Comparison of ENCODE assay signal across 11 cellular contexts in the genomic region with DNA sequence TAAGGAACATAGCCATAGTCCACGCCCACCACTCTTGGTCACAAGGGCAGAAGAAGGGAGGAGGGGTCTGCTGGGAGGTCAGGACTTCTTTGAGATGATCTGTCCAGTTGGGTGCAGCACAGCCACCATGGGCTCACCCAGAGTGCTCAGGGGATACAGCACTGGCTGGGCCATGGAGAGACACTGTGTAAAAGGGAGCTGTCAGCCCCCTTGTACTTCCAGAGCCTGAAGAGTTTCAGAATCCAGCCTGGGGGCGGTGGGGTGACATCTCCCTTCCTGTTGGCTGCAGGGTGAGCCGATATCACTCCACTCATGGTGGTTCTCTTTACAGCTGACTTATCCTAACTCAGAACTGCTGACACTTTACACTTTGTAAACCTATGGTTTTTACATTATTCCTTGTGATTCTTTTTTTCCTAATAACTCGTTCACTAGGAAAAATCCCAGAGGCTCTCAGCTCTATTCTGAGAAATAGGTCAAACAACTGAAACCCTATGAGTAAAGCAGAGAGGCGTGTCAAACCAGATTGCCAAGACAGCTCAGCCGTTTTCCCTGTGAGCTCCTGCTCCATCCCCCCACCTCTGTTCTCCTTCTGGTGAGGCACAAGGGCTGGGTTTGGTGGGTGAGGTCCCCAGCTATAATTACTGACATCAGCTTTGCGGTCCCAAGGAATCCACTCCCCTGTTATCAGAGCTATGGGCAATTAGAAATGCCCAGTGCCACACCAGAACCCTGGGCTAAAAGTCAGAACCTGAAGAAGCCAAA. TPM values are rescaled to one million over a fixed set of nuclear protein-coding genes. Genes with fewer than 3 reads are reported as not detected.
DNase-seq lines count a peak whose midpoint lies in the region; ATAC-seq, FAIRE-seq and TF ChIP-seq lines count a peak whose summit lies in the region.
"Had no signal": no experiment of that assay in that cellular context is flagged by ENCODE, and none has a peak within 500 bp of the region (broad histone marks: within the 10 kb centered on the region; RNA-seq: fewer than 3 reads in every experiment).

No MANE protein-coding gene starts in this region.

- H3K36me3 ChIP-seq in SK-N-SH (replicated peaks in 1 of 2; ENCODE audit: control insufficient read depth in 1 of 2, insufficient read depth in 2 of 2, low read length in 1 of 2) (peaks cover 5 to 28% of the 10 kb centered on the region in 2 experiments), colonic mucosa (peaks cover 10% of the 10 kb centered on the region)

- DNase-seq in SK-N-SH (peak; percentile 54), colonic mucosa (peak; percentile 46), lower leg skin (ENCODE audit: low spot score in 2 of 2) (peak; percentile 75 to 90), urothelium cell line (ENCODE audit: low spot score) (peak; percentile 60), DMS53 (lab: John Stamatoyannopoulos, UW) (no peak), posterior vena cava (ENCODE audit: low spot score) (no peak)
- DNase-seq in activated CD8-positive, alpha-beta memory T cell treated with anti-CD3 and anti-CD28 coated beads, Interleukin-2, amount 50 U/mL, for 4 hours, result no peak
- DNase-seq: activated CD4-positive, alpha-beta T cell treated with anti-CD3 and anti-CD28 coated beads for 4 hours; NCI-H1048 had no signal

- CTCF ChIA-PET in SK-N-SH (lab: Yijun Ruan, JAX), result interaction anchor here (1.0 to 2.7 kb wide), 6 partner anchors 12 to 290 kb away, joined by 3 to 11 read pairs (median 4); a partner anchor contains a TSS

- no peak for ATAC-seq in SK-N-SH treated with all-trans-retinoic acid at 6 μM for 48 hours

- no peak overlapping the region for H3K4me3 ChIP-seq in SK-N-SH (ENCODE audit: low read depth in 2 of 2, low read length in 1 of 2)
- no peak overlapping the region for H3K4me3 ChIP-seq in colonic mucosa
- no peak overlapping the region for H3K4me3 ChIP-seq in lower leg skin (ENCODE audit: low read depth, poor library complexity, severe bottlenecking)

- intact Hi-C loops in colonic mucosa (cut with DNase I) (no loop called here), lower leg skin (cut with DNase I; ENCODE audit: low total_unique reads) (no loop called here), posterior vena cava (cut with DNase I) (loop anchor here in 1 of 2 donors (10.0 kb wide), 1 partner anchor 228 kb away; no protein-coding TSS in a partner anchor)

- no peak for FAIRE-seq in urothelium cell line (lab: Jason Lieb, UNC)

- H3K79me2 ChIP-seq in SK-N-SH (ENCODE audit: insufficient read depth), result peaks cover 15% of the 10 kb centered on the region

- H3K9ac ChIP-seq in SK-N-SH (no peak overlapping the region), colonic mucosa (ENCODE audit: low read depth in 2 of 2, low read length in 2 of 2) (no peak overlapping the region)

- H3K27ac ChIP-seq in SK-N-SH (ENCODE audit: low read depth in 2 of 2, low read length in 1 of 2), result peak overlapping the region in 1 of 2 experiments; percentile 17; a peak in 1 of 4 replicates
- H3K27ac ChIP-seq in colonic mucosa, result peak overlapping the region; percentile 4
- H3K27ac ChIP-seq: C4-2B had no signal

- TF ChIP-seq RAD21 in SK-N-SH (IDR thresholded peaks at IDR 0.05; ENCODE audit: low read length), result no peak

- no peaks in the 10 kb centered on the region for H3K9me2 ChIP-seq in SK-N-SH

- H3K9me3 ChIP-seq in SK-N-SH (no peaks in the 10 kb centered on the region), colonic mucosa (no peaks in the 10 kb centered on the region)

- no peak for TF ChIP-seq POLR2A in lower leg skin (IDR thresholded peaks at IDR 0.05)

- 56% methylated on average over 7 of the region's 7 CpGs for WGBS in SK-N-SH (ENCODE audit: low lambda C conversion rate)
- WGBS in lower leg skin, 2 donors, result 14 to 19% methylated on average over 7 of the region's 7 CpGs

- TF ChIP-seq EP300 in SK-N-SH (IDR thresholded peaks at IDR 0.05; ENCODE audit: borderline replicate concordance in 1 of 2, low read depth in 1 of 2, low read length in 1 of 2), result no peak

- H3K4me1 ChIP-seq in SK-N-SH (ENCODE audit: control insufficient read depth in 1 of 2, insufficient read depth in 2 of 2, low read depth in 1 of 2, low read length in 1 of 2) (peaks cover 14 to 26% of the 10 kb centered on the region in 2 experiments), colonic mucosa (peaks cover 6% of the 10 kb centered on the region)

- H4K20me1 ChIP-seq in SK-N-SH (ENCODE audit: insufficient read depth), result no peaks in the 10 kb centered on the region

- no peak overlapping the region for H3K4me2 ChIP-seq in SK-N-SH

- H2AFZ ChIP-seq in SK-N-SH (ENCODE audit: low read depth), result no peak overlapping the region

- POLR2A ChIA-PET in SK-N-SH (lab: Yijun Ruan, JAX), result interaction anchor here (0.6 to 0.8 kb wide), 3 partner anchors 22 to 82 kb away, joined by 3 read pairs; a partner anchor contains a TSS

- H3F3A ChIP-seq in SK-N-SH (replicated peaks; ENCODE audit: insufficient read depth), result peaks cover 9% of the 10 kb centered on the region

- H3K27me3 ChIP-seq in SK-N-SH (ENCODE audit: insufficient read depth) (no peaks in the 10 kb centered on the region), colonic mucosa (no peaks in the 10 kb centered on the region)

- TF ChIP-seq CTCF in SK-N-SH (IDR thresholded peaks at IDR 0.05) (no peak), colonic mucosa (IDR thresholded peaks at IDR 0.05) (no peak), lower leg skin (IDR thresholded peaks at IDR 0.05) (no peak)

TF ChIP-seq in SK-N-SH, 30 proteins besides CTCF, POLR2A, EP300 and RAD21 (continues in another document):
- no peak for TF ChIP-seq CHD2 (IDR thresholded peaks at IDR 0.05; ENCODE audit: low read length, partially characterized antibody)

TF ChIP-seq in SK-N-SH treated with all-trans-retinoic acid at 6 μM for 48 hours, 23 proteins besides CTCF, POLR2A, EP300 and RAD21 (continues in another document):
- no peak for TF ChIP-seq SNAI2 (CRISPR knock-in tag; IDR thresholded peaks at IDR 0.05)
- TF ChIP-seq TOX (CRISPR knock-in tag; IDR thresholded peaks at IDR 0.05; ENCODE audit: borderline replicate concordance), result no peak
- TF ChIP-seq, protein P1, sequence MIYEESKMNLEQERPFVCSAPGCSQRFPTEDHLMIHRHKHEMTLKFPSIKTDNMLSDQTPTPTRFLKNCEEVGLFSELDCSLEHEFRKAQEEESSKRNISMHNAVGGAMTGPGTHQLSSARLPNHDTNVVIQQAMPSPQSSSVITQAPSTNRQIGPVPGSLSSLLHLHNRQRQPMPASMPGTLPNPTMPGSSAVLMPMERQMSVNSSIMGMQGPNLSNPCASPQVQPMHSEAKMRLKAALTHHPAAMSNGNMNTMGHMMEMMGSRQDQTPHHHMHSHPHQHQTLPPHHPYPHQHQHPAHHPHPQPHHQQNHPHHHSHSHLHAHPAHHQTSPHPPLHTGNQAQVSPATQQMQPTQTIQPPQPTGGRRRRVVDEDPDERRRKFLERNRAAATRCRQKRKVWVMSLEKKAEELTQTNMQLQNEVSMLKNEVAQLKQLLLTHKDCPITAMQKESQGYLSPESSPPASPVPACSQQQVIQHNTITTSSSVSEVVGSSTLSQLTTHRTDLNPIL (CRISPR knock-in tag; IDR thresholded peaks at IDR 0.05; ENCODE audit: low read depth), result no peak
- TF ChIP-seq, protein P2, sequence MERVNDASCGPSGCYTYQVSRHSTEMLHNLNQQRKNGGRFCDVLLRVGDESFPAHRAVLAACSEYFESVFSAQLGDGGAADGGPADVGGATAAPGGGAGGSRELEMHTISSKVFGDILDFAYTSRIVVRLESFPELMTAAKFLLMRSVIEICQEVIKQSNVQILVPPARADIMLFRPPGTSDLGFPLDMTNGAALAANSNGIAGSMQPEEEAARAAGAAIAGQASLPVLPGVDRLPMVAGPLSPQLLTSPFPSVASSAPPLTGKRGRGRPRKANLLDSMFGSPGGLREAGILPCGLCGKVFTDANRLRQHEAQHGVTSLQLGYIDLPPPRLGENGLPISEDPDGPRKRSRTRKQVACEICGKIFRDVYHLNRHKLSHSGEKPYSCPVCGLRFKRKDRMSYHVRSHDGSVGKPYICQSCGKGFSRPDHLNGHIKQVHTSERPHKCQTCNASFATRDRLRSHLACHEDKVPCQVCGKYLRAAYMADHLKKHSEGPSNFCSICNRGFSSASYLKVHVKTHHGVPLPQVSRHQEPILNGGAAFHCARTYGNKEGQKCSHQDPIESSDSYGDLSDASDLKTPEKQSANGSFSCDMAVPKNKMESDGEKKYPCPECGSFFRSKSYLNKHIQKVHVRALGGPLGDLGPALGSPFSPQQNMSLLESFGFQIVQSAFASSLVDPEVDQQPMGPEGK (CRISPR knock-in tag; IDR thresholded peaks at IDR 0.05; ENCODE audit: borderline replicate concordance), result no peak
- TF ChIP-seq, protein P3, sequence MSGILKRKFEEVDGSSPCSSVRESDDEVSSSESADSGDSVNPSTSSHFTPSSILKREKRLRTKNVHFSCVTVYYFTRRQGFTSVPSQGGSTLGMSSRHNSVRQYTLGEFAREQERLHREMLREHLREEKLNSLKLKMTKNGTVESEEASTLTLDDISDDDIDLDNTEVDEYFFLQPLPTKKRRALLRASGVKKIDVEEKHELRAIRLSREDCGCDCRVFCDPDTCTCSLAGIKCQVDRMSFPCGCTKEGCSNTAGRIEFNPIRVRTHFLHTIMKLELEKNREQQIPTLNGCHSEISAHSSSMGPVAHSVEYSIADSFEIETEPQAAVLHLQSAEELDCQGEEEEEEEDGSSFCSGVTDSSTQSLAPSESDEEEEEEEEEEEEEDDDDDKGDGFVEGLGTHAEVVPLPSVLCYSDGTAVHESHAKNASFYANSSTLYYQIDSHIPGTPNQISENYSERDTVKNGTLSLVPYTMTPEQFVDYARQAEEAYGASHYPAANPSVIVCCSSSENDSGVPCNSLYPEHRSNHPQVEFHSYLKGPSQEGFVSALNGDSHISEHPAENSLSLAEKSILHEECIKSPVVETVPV (CRISPR knock-in tag; IDR thresholded peaks at IDR 0.05), result no peak
- no peak for TF ChIP-seq RARB (CRISPR knock-in tag; IDR thresholded peaks at IDR 0.05)
- no peak for TF ChIP-seq OSR1 (CRISPR knock-in tag; IDR thresholded peaks at IDR 0.05)
- no peak for TF ChIP-seq ZFP30 (CRISPR knock-in tag; IDR thresholded peaks at IDR 0.05)

RNA-seq across cellular contexts. Expression of a gene that starts 3.3 kb away (rescaled TPM):
- polyA plus RNA-seq in SK-N-SH (2012; rRNA removed), result 234 and 235 TPM in 2 replicates
- polyA plus RNA-seq in SK-N-SH (2012; cell fraction: cytosol; rRNA removed), result 136 and 200 TPM in 2 replicates
- 79.2 and 151 TPM in 2 replicates for polyA plus RNA-seq in SK-N-SH (2012; cell fraction: nucleus; rRNA removed)
- total RNA-seq in colonic mucosa (100 to 1,000 TPM; 102 to 160 TPM), lower leg skin (100 to 1,000 TPM in 1 of 4 donors, 10 to 100 TPM in 3; 64.9 to 135 (median 92.5) TPM), posterior vena cava (10 to 100 TPM; 58.0 to 59.9 TPM)

RNA-seq across cellular contexts. Expression of a gene that starts 33.8 kb away (rescaled TPM):
- 22.9 and 23.1 TPM in 2 replicates for polyA plus RNA-seq in SK-N-SH (2012; rRNA removed)
- polyA plus RNA-seq in SK-N-SH (2012; cell fraction: cytosol; rRNA removed), result 13.5 and 19.2 TPM in 2 replicates
- 41.3 and 43.6 TPM in 2 replicates for polyA plus RNA-seq in SK-N-SH (2012; cell fraction: nucleus; rRNA removed)
- 10 to 100 TPM; 45.5 to 65.7 TPM for total RNA-seq in colonic mucosa
- total RNA-seq in lower leg skin, result 10 to 100 TPM; 26.3 to 42.0 (median 34.5) TPM
- 10 to 100 TPM; 27.9 to 37.5 TPM for total RNA-seq in posterior vena cava

RNA-seq across cellular contexts. Expression of a gene that starts 53.7 kb away (rescaled TPM):
- polyA plus RNA-seq in SK-N-SH (2012; rRNA removed), result 22.8 and 26.8 TPM in 2 replicates
- 18.7 and 27.0 TPM in 2 replicates for polyA plus RNA-seq in SK-N-SH (2012; cell fraction: cytosol; rRNA removed)
- 11.1 and 13.7 TPM in 2 replicates for polyA plus RNA-seq in SK-N-SH (2012; cell fraction: nucleus; rRNA removed)
- total RNA-seq in colonic mucosa, result 10 to 100 TPM in 1 of 2 donors, 1 to 10 TPM in 1; 8.9 to 12.8 TPM
- total RNA-seq in lower leg skin, result 10 to 100 TPM; 13.0 to 23.9 (median 20.8) TPM
- 10 to 100 TPM; 23.7 to 33.0 TPM for total RNA-seq in posterior vena cava

Comparison
In these comparisons a context has a peak if more than half of its experiments do, and no peak if none do; other contexts are left out.
1. DNase-seq: peak in SK-N-SH (single experiment), colonic mucosa (single experiment), lower leg skin (2 of 2) and urothelium cell line (single experiment); none in activated CD8-positive, alpha-beta memory T cell treated with anti-CD3 and anti-CD28 coated beads, Interleukin-2, amount 50 U/mL, for 4 hours (single experiment), DMS53 (single experiment) and posterior vena cava (single experiment).